Comparison of ENCODE assay signal across 9 cellular contexts in genomic region chr17:42519546-42520444, GRCh38. TPM values are rescaled to one million over a fixed set of nuclear protein-coding genes. Genes with fewer than 3 reads are reported as not detected.
DNase-seq lines count a peak whose midpoint lies in the region; ATAC-seq, FAIRE-seq and TF ChIP-seq lines count a peak whose summit lies in the region.
"Had no signal": no experiment of that assay in that cellular context is flagged by ENCODE, and none has a peak within 500 bp of the region (broad histone marks: within the 10 kb centered on the region; RNA-seq: fewer than 3 reads in every experiment).

No MANE protein-coding gene starts in this region.

- H3K36me3 Mint-ChIP-seq in natural killer cell, result no peaks in the 10 kb centered on the region

- 39% methylated on average over 12 of the region's 12 CpGs for WGBS in HepG2 (ENCODE audit: low lambda C conversion rate)

- H3K4me3 Mint-ChIP-seq in natural killer cell, result no peak overlapping the region
- H3K4me3 Mint-ChIP-seq: activated naive CD8-positive, alpha-beta T cell had no signal

- no peaks in the 10 kb centered on the region for H3K9me3 Mint-ChIP-seq in natural killer cell

- in situ Hi-C loops in HepG2 (cut with HindIII; ENCODE audit: extremely low pct_ligation_motif_present, low pct_unique_long_range_greater_than_20kb), result loop anchor here (5.0 kb wide), 2 partner anchors 97 to 197 kb away; partner anchors contain the start of gene CAVIN1

- H3K27me3 Mint-ChIP-seq in natural killer cell (ENCODE audit: low read depth in 2 of 2), result peaks cover 24 to 26% of the 10 kb centered on the region in 2 donors
- H3K27me3 Mint-ChIP-seq: activated naive CD8-positive, alpha-beta T cell had no signal

- TF ChIP-seq EP300 in HepG2 (IDR thresholded peaks at IDR 0.05; ENCODE audit: low read depth in 2 of 2, low read length in 2 of 2) (peak; percentile 19 to 29; a peak in 3 of 4 replicates), HepG2 (CRISPR knock-in tag; IDR thresholded peaks at IDR 0.05; ENCODE audit: borderline replicate concordance) (no peak; the same call in 1 of the 2 replicates)

- H3K27ac ChIP-seq in HepG2 (ENCODE audit: extremely low read length, insufficient read depth, low read length) (peak overlapping the region; percentile 70), temporal lobe (ENCODE audit: low read depth, low read length) (peak overlapping the region; percentile 92)

- no peak for TF ChIP-seq POLR2A in HepG2 (IDR thresholded peaks at IDR 0.05; ENCODE audit: insufficient read depth in 1 of 2, low read depth in 2 of 2, low read length in 2 of 2)

- H3K9ac ChIP-seq in HepG2 (ENCODE audit: insufficient read depth, low read depth, low read length), result peak overlapping the region; percentile 54

- H3K4me2 ChIP-seq in HepG2 (ENCODE audit: low read depth, low read length), result peak overlapping the region; percentile 53

- TF ChIP-seq CTCF in AG04449 (IDR thresholded peaks at IDR 0.05; ENCODE audit: insufficient read depth, low read length, missing control alignments), result peak; percentile 4
- TF ChIP-seq CTCF in HepG2 (CRISPR knock-in tag; IDR thresholded peaks at IDR 0.05), result no peak
- no peak for TF ChIP-seq CTCF in natural killer cell (IDR thresholded peaks at IDR 0.05)

- no peak overlapping the region for H2AFZ ChIP-seq in HepG2 (ENCODE audit: low read length)

- CTCF ChIA-PET in AG04449 (lab: Yijun Ruan, JAX) (interaction anchor here (1.0 to 7.7 kb wide), 17 partner anchors 7 to 207 kb away, joined by 3 to 83 read pairs (median 7); partner anchors contain the start of gene CAVIN1), HepG2 (lab: Yijun Ruan, JAX; ENCODE audit: low intra/inter-chr PET ratio, low total read pairs) (interaction anchor here (1.4 kb wide), 1 partner anchor 58 kb away, joined by 3 read pairs; the partner anchor contains the start of gene PSMC3IP)

- H3K4me1 Mint-ChIP-seq in natural killer cell, result peaks cover 6 to 12% of the 10 kb centered on the region in 2 donors

- H3K4me3 ChIP-seq in AG04449 (ENCODE audit: low read depth, low read length) (no peak overlapping the region), HepG2 (replicated peaks in 1 of 3; ENCODE audit: insufficient read depth in 1 of 3, low read depth in 2 of 3, low read length in 3 of 3) (no peak overlapping the region)

- FAIRE-seq in HepG2 (lab: Jason Lieb, UNC), result peak; percentile 51

- peak; percentile 98 for DNase-seq in AG04449 (ENCODE audit: low read depth, low spot score)
- DNase-seq in NCI-H446 treated with DMSO at 0.1 percent for 48 hours (lab: John Stamatoyannopoulos, UW), result peak; percentile 48
- DNase-seq in dermis microvascular lymphatic vessel endothelial cell (ENCODE audit: low read depth in 2 of 2), result peak; percentile 87 to 95
- DNase-seq in HepG2 (ENCODE audit: low spot score), result peak; percentile 90
- DNase-seq in NCI-H774 (lab: John Stamatoyannopoulos, UW), result no peak
- no peak for DNase-seq in activated CD4-positive, CD25-positive, alpha-beta regulatory T cell treated with anti-CD3 and anti-CD28 coated beads, Interleukin-2, amount 50 U/mL, for 72 hours
- DNase-seq in natural killer cell, result no peak

- no peaks in the 10 kb centered on the region for H3K79me2 ChIP-seq in HepG2 (ENCODE audit: insufficient read depth, low read length)

- POLR2A ChIA-PET in AG04449 (lab: Yijun Ruan, JAX) (interaction anchor here (0.6 to 4.9 kb wide), 15 partner anchors 10 to 244 kb away, joined by 3 to 121 read pairs (median 4); partner anchors contain the start of genes CAVIN1, NAGLU and STAT3), HepG2 (lab: Yijun Ruan, JAX) (interaction anchor here (0.9 to 4.3 kb wide), 19 partner anchors 8 to 271 kb away, joined by 3 to 52 read pairs (median 5); partner anchors contain the start of genes CAVIN1, NAGLU, RETREG3 and STAT3)

- H3K9me3 ChIP-seq in HepG2 (ENCODE audit: low read length), result no peaks in the 10 kb centered on the region

- peaks cover 9 to 11% of the 10 kb centered on the region in 2 experiments; a peak in 4 of 5 replicates for H3K36me3 ChIP-seq in HepG2 (replicated peaks in 1 of 2; ENCODE audit: control insufficient read depth in 1 of 2, insufficient read depth in 2 of 2, low read length in 2 of 2)

- H4K20me1 ChIP-seq in HepG2 (ENCODE audit: insufficient read depth, low read length), result no peaks in the 10 kb centered on the region

- H3K27ac Mint-ChIP-seq in natural killer cell, result no peak overlapping the region
- H3K27ac Mint-ChIP-seq: activated naive CD8-positive, alpha-beta T cell had no signal

- no peaks in the 10 kb centered on the region for H3K27me3 ChIP-seq in HepG2 (ENCODE audit: control insufficient read depth in 1 of 2, insufficient read depth in 2 of 2, low read length in 2 of 2)

- BruUV-seq in HepG2 (replicated peaks; lab: Mats Ljungman, UMichigan), result no TSS peak

- no peak for TF ChIP-seq RAD21 in HepG2 (CRISPR knock-in tag; IDR thresholded peaks at IDR 0.05)

- H3K4me1 ChIP-seq in HepG2 (ENCODE audit: insufficient read depth, low read length), result peaks cover 72% of the 10 kb centered on the region

- ATAC-seq in HepG2 (peak; percentile 63), natural killer cell (no peak)

- intact Hi-C loops in HepG2 (cut with micrococcal nuclease; ENCODE audit: unreplicated experiment) (no loop called here), natural killer cell (cut with micrococcal nuclease) (no loop called here)

RNA-seq across cellular contexts. Expression of gene NAGLU, which starts 16.2 kb away (rescaled TPM):
- total RNA-seq in dermis microvascular lymphatic vessel endothelial cell, result 19.3 and 42.9 TPM in 2 replicates
- total RNA-seq in HepG2 (2016; rRNA removed; fragmentation: Illumina TruSeq; extraction: Trizol), result 13.1 and 40.1 TPM in 2 replicates
- total RNA-seq in HepG2 (2016; cell fraction: cytosol; rRNA removed; fragmentation: Illumina TruSeq; extraction: Trizol; ENCODE audit: low read depth), result 11.7 and 11.8 TPM in 2 replicates
- 11.6 and 40.3 TPM in 2 replicates for total RNA-seq in HepG2 (2016; cell fraction: insoluble cytoplasmic fraction; rRNA removed; fragmentation: Illumina TruSeq; extraction: Trizol)
- total RNA-seq in HepG2 (2016; cell fraction: membrane; rRNA removed; fragmentation: Illumina TruSeq; extraction: Trizol), result 16.4 and 17.9 TPM in 2 replicates
- 46.8 and 52.2 TPM in 2 replicates for total RNA-seq in HepG2 (2016; cell fraction: nucleus; rRNA removed; fragmentation: Illumina TruSeq; extraction: Trizol)
- polyA plus RNA-seq in HepG2 (2011; rRNA removed), result 28.2 and 29.4 TPM in 2 replicates
- polyA plus RNA-seq in HepG2 (2011; cell fraction: cytosol; rRNA removed), result 19.2 and 36.3 TPM in 2 replicates
- polyA plus RNA-seq in HepG2 (2011; cell fraction: nucleus; rRNA removed), result 76.6 and 98.9 TPM in 2 replicates
- polyA plus RNA-seq in HepG2 (2012), result 20.7 and 21.0 TPM in 2 replicates
- 8.0 and 8.6 TPM in 2 replicates for polyA plus RNA-seq in HepG2 (2016; cell fraction: cytosol; fragmentation: Illumina TruSeq; extraction: Trizol; ENCODE audit: low read depth)
- 12.0 and 16.4 TPM in 2 replicates for polyA plus RNA-seq in HepG2 (2016; cell fraction: insoluble cytoplasmic fraction; fragmentation: Illumina TruSeq; extraction: Trizol; ENCODE audit: low read depth)
- polyA plus RNA-seq in HepG2 (2016; cell fraction: membrane; fragmentation: Illumina TruSeq; extraction: Trizol; ENCODE audit: low read depth), result 11.8 and 12.2 TPM in 2 replicates
- 83.1 and 85.8 TPM in 2 replicates for polyA plus RNA-seq in HepG2 (2016; cell fraction: nucleus; fragmentation: Illumina TruSeq; extraction: Trizol; ENCODE audit: insufficient read depth, low read depth)
- 23.9 and 52.5 TPM in 2 replicates for polyA minus RNA-seq in HepG2 (2011; rRNA and poly(A)+ RNA removed; ENCODE audit: low replicate concordance)
- polyA minus RNA-seq in HepG2 (2011; cell fraction: cytosol; rRNA and poly(A)+ RNA removed), result 17.1 and 17.5 TPM in 2 replicates
- 31.7 and 32.4 TPM in 2 replicates for polyA minus RNA-seq in HepG2 (2011; cell fraction: nucleus; rRNA and poly(A)+ RNA removed)
- total RNA-seq in temporal lobe, result 8.1 TPM
- total RNA-seq in natural killer cell, result 10 to 100 TPM; 34.8 to 44.3 (median 36.4) TPM

RNA-seq across cellular contexts. Expression of gene HSD17B1, which starts 32.9 kb away (rescaled TPM):
- total RNA-seq in dermis microvascular lymphatic vessel endothelial cell (0.38 and 0.39 TPM in 2 replicates), HepG2 (2016; rRNA removed; fragmentation: Illumina TruSeq; extraction: Trizol) (0.77 and 0.93 TPM in 2 replicates), temporal lobe (0.98 TPM), natural killer cell (1 to 10 TPM in 2 of 3 donors, under 1 TPM in 1; 0.68 to 1.6 (median 1.2) TPM)
- 0.88 and 1.6 TPM in 2 replicates for total RNA-seq in HepG2 (2016; cell fraction: cytosol; rRNA removed; fragmentation: Illumina TruSeq; extraction: Trizol; ENCODE audit: low read depth)
- total RNA-seq in HepG2 (2016; cell fraction: insoluble cytoplasmic fraction; rRNA removed; fragmentation: Illumina TruSeq; extraction: Trizol), result 1.00 and 1.1 TPM in 2 replicates
- total RNA-seq in HepG2 (2016; cell fraction: membrane; rRNA removed; fragmentation: Illumina TruSeq; extraction: Trizol), result 0.71 and 0.90 TPM in 2 replicates
- 0.53 and 1.1 TPM in 2 replicates for total RNA-seq in HepG2 (2016; cell fraction: nucleus; rRNA removed; fragmentation: Illumina TruSeq; extraction: Trizol)
- polyA plus RNA-seq in HepG2 (2011; rRNA removed), result 0.34 and 0.54 TPM in 2 replicates
- 0.22 and 0.75 TPM in 2 replicates for polyA plus RNA-seq in HepG2 (2011; cell fraction: cytosol; rRNA removed)
- polyA plus RNA-seq in HepG2 (2011; cell fraction: nucleus; rRNA removed), result 2.1 and 2.9 TPM in 2 replicates
- 3.1 and 4.6 TPM in 2 replicates for polyA plus RNA-seq in HepG2 (2012)
- polyA plus RNA-seq in HepG2 (2016; cell fraction: cytosol; fragmentation: Illumina TruSeq; extraction: Trizol; ENCODE audit: low read depth), result 0.66 and 0.93 TPM in 2 replicates
- 0.40 and 0.55 TPM in 2 replicates for polyA plus RNA-seq in HepG2 (2016; cell fraction: insoluble cytoplasmic fraction; fragmentation: Illumina TruSeq; extraction: Trizol; ENCODE audit: low read depth)
- polyA plus RNA-seq in HepG2 (2016; cell fraction: membrane; fragmentation: Illumina TruSeq; extraction: Trizol; ENCODE audit: low read depth), result 0.49 TPM in 2 replicates
- 1.3 and 1.4 TPM in 2 replicates for polyA plus RNA-seq in HepG2 (2016; cell fraction: nucleus; fragmentation: Illumina TruSeq; extraction: Trizol; ENCODE audit: insufficient read depth, low read depth)
- polyA minus RNA-seq in HepG2 (2011; rRNA and poly(A)+ RNA removed; ENCODE audit: low replicate concordance), result 0.94 and 1.4 TPM in 2 replicates
- polyA minus RNA-seq in HepG2 (2011; cell fraction: cytosol; rRNA and poly(A)+ RNA removed), result 0.62 and 0.89 TPM in 2 replicates
- polyA minus RNA-seq in HepG2 (2011; cell fraction: nucleus; rRNA and poly(A)+ RNA removed), result 1.2 and 1.3 TPM in 2 replicates

RNA-seq across cellular contexts. Expression of gene COASY, which starts 42.2 kb away (rescaled TPM):
- total RNA-seq in dermis microvascular lymphatic vessel endothelial cell (9.1 and 12.8 TPM in 2 replicates), HepG2 (2016; rRNA removed; fragmentation: Illumina TruSeq; extraction: Trizol) (90.7 and 115 TPM in 2 replicates), temporal lobe (7.1 TPM), natural killer cell (10 to 100 TPM; 61.1 to 67.8 (median 62.3) TPM)
- total RNA-seq in HepG2 (2016; cell fraction: cytosol; rRNA removed; fragmentation: Illumina TruSeq; extraction: Trizol; ENCODE audit: low read depth), result 22.2 and 24.7 TPM in 2 replicates
- total RNA-seq in HepG2 (2016; cell fraction: insoluble cytoplasmic fraction; rRNA removed; fragmentation: Illumina TruSeq; extraction: Trizol), result 99.1 and 105 TPM in 2 replicates
- 64.5 and 68.5 TPM in 2 replicates for total RNA-seq in HepG2 (2016; cell fraction: membrane; rRNA removed; fragmentation: Illumina TruSeq; extraction: Trizol)
- total RNA-seq in HepG2 (2016; cell fraction: nucleus; rRNA removed; fragmentation: Illumina TruSeq; extraction: Trizol), result 102 and 126 TPM in 2 replicates
- 125 and 158 TPM in 2 replicates for polyA plus RNA-seq in HepG2 (2011; rRNA removed)
- polyA plus RNA-seq in HepG2 (2011; cell fraction: cytosol; rRNA removed), result 60.6 and 76.3 TPM in 2 replicates
- polyA plus RNA-seq in HepG2 (2011; cell fraction: nucleus; rRNA removed), result 464 and 551 TPM in 2 replicates
- polyA plus RNA-seq in HepG2 (2012), result 189 and 231 TPM in 2 replicates
- 24.2 and 25.6 TPM in 2 replicates for polyA plus RNA-seq in HepG2 (2016; cell fraction: cytosol; fragmentation: Illumina TruSeq; extraction: Trizol; ENCODE audit: low read depth)
- 120 and 149 TPM in 2 replicates for polyA plus RNA-seq in HepG2 (2016; cell fraction: insoluble cytoplasmic fraction; fragmentation: Illumina TruSeq; extraction: Trizol; ENCODE audit: low read depth)
- polyA plus RNA-seq in HepG2 (2016; cell fraction: membrane; fragmentation: Illumina TruSeq; extraction: Trizol; ENCODE audit: low read depth), result 59.9 and 61.3 TPM in 2 replicates
- 256 and 260 TPM in 2 replicates for polyA plus RNA-seq in HepG2 (2016; cell fraction: nucleus; fragmentation: Illumina TruSeq; extraction: Trizol; ENCODE audit: insufficient read depth, low read depth)
- polyA minus RNA-seq in HepG2 (2011; rRNA and poly(A)+ RNA removed; ENCODE audit: low replicate concordance), result 127 and 141 TPM in 2 replicates
- 69.1 and 69.4 TPM in 2 replicates for polyA minus RNA-seq in HepG2 (2011; cell fraction: cytosol; rRNA and poly(A)+ RNA removed)
- 69.1 and 80.1 TPM in 2 replicates for polyA minus RNA-seq in HepG2 (2011; cell fraction: nucleus; rRNA and poly(A)+ RNA removed)

RNA-seq across cellular contexts. Expression of gene MLX, which starts 47.1 kb away (rescaled TPM):
- total RNA-seq in dermis microvascular lymphatic vessel endothelial cell (25.4 and 34.6 TPM in 2 replicates), HepG2 (2016; rRNA removed; fragmentation: Illumina TruSeq; extraction: Trizol) (38.9 and 40.2 TPM in 2 replicates), temporal lobe (14.8 TPM), natural killer cell (10 to 100 TPM; 38.9 to 58.2 (median 42.6) TPM)
- total RNA-seq in HepG2 (2016; cell fraction: cytosol; rRNA removed; fragmentation: Illumina TruSeq; extraction: Trizol; ENCODE audit: low read depth), result 28.0 and 30.5 TPM in 2 replicates
- total RNA-seq in HepG2 (2016; cell fraction: insoluble cytoplasmic fraction; rRNA removed; fragmentation: Illumina TruSeq; extraction: Trizol), result 37.2 and 39.5 TPM in 2 replicates
- 34.6 and 39.3 TPM in 2 replicates for total RNA-seq in HepG2 (2016; cell fraction: membrane; rRNA removed; fragmentation: Illumina TruSeq; extraction: Trizol)
- total RNA-seq in HepG2 (2016; cell fraction: nucleus; rRNA removed; fragmentation: Illumina TruSeq; extraction: Trizol), result 34.5 and 44.1 TPM in 2 replicates
- polyA plus RNA-seq in HepG2 (2011; rRNA removed), result 74.4 and 85.4 TPM in 2 replicates
- 53.2 and 55.1 TPM in 2 replicates for polyA plus RNA-seq in HepG2 (2011; cell fraction: cytosol; rRNA removed)
- polyA plus RNA-seq in HepG2 (2011; cell fraction: nucleus; rRNA removed), result 173 and 195 TPM in 2 replicates
- polyA plus RNA-seq in HepG2 (2012), result 41.9 and 49.7 TPM in 2 replicates
- polyA plus RNA-seq in HepG2 (2016; cell fraction: cytosol; fragmentation: Illumina TruSeq; extraction: Trizol; ENCODE audit: low read depth), result 14.9 and 18.6 TPM in 2 replicates
- 55.1 and 57.7 TPM in 2 replicates for polyA plus RNA-seq in HepG2 (2016; cell fraction: insoluble cytoplasmic fraction; fragmentation: Illumina TruSeq; extraction: Trizol; ENCODE audit: low read depth)
- 24.6 and 25.0 TPM in 2 replicates for polyA plus RNA-seq in HepG2 (2016; cell fraction: membrane; fragmentation: Illumina TruSeq; extraction: Trizol; ENCODE audit: low read depth)
- polyA plus RNA-seq in HepG2 (2016; cell fraction: nucleus; fragmentation: Illumina TruSeq; extraction: Trizol; ENCODE audit: insufficient read depth, low read depth), result 99.9 and 109 TPM in 2 replicates
- 81.6 and 104 TPM in 2 replicates for polyA minus RNA-seq in HepG2 (2011; rRNA and poly(A)+ RNA removed; ENCODE audit: low replicate concordance)
- polyA minus RNA-seq in HepG2 (2011; cell fraction: cytosol; rRNA and poly(A)+ RNA removed), result 29.7 and 33.3 TPM in 2 replicates
- polyA minus RNA-seq in HepG2 (2011; cell fraction: nucleus; rRNA and poly(A)+ RNA removed), result 50.6 and 76.5 TPM in 2 replicates

RNA-seq across cellular contexts. Expression of gene PSMC3IP, which starts 57.7 kb away (rescaled TPM):
- total RNA-seq in dermis microvascular lymphatic vessel endothelial cell (2.3 and 2.8 TPM in 2 replicates), HepG2 (2016; rRNA removed; fragmentation: Illumina TruSeq; extraction: Trizol) (20.1 and 22.4 TPM in 2 replicates), temporal lobe (3.7 TPM), natural killer cell (1 to 10 TPM; 5.0 to 6.2 (median 5.7) TPM)
- 25.7 and 27.1 TPM in 2 replicates for total RNA-seq in HepG2 (2016; cell fraction: cytosol; rRNA removed; fragmentation: Illumina TruSeq; extraction: Trizol; ENCODE audit: low read depth)
- 19.5 and 23.7 TPM in 2 replicates for total RNA-seq in HepG2 (2016; cell fraction: insoluble cytoplasmic fraction; rRNA removed; fragmentation: Illumina TruSeq; extraction: Trizol)
- total RNA-seq in HepG2 (2016; cell fraction: membrane; rRNA removed; fragmentation: Illumina TruSeq; extraction: Trizol), result 36.3 and 38.4 TPM in 2 replicates
- 19.9 and 24.0 TPM in 2 replicates for total RNA-seq in HepG2 (2016; cell fraction: nucleus; rRNA removed; fragmentation: Illumina TruSeq; extraction: Trizol)
- 5.5 and 6.5 TPM in 2 replicates for polyA plus RNA-seq in HepG2 (2011; rRNA removed)
- polyA plus RNA-seq in HepG2 (2011; cell fraction: cytosol; rRNA removed), result 3.1 and 3.3 TPM in 2 replicates
- 15.1 and 18.7 TPM in 2 replicates for polyA plus RNA-seq in HepG2 (2011; cell fraction: nucleus; rRNA removed)
- 6.5 and 8.5 TPM in 2 replicates for polyA plus RNA-seq in HepG2 (2012)
- 36.9 and 41.0 TPM in 2 replicates for polyA plus RNA-seq in HepG2 (2016; cell fraction: cytosol; fragmentation: Illumina TruSeq; extraction: Trizol; ENCODE audit: low read depth)
- polyA plus RNA-seq in HepG2 (2016; cell fraction: insoluble cytoplasmic fraction; fragmentation: Illumina TruSeq; extraction: Trizol; ENCODE audit: low read depth), result 31.0 and 31.1 TPM in 2 replicates
- polyA plus RNA-seq in HepG2 (2016; cell fraction: membrane; fragmentation: Illumina TruSeq; extraction: Trizol; ENCODE audit: low read depth), result 41.0 and 42.1 TPM in 2 replicates
- polyA plus RNA-seq in HepG2 (2016; cell fraction: nucleus; fragmentation: Illumina TruSeq; extraction: Trizol; ENCODE audit: insufficient read depth, low read depth), result 56.5 and 60.1 TPM in 2 replicates
- 2.7 and 15.4 TPM in 2 replicates for polyA minus RNA-seq in HepG2 (2011; rRNA and poly(A)+ RNA removed; ENCODE audit: low replicate concordance)
- 1.6 and 2.4 TPM in 2 replicates for polyA minus RNA-seq in HepG2 (2011; cell fraction: cytosol; rRNA and poly(A)+ RNA removed)
- polyA minus RNA-seq in HepG2 (2011; cell fraction: nucleus; rRNA and poly(A)+ RNA removed), result 9.1 and 9.4 TPM in 2 replicates

Comparison
In these comparisons a context has a peak if more than half of its experiments do, and no peak if none do; other contexts are left out.
1. DNase-seq: peak in AG04449 (single experiment), NCI-H446 treated with DMSO at 0.1 percent for 48 hours (single experiment), dermis microvascular lymphatic vessel endothelial cell (2 of 2) and HepG2 (single experiment); none in NCI-H774 (single experiment), activated CD4-positive, CD25-positive, alpha-beta regulatory T cell treated with anti-CD3 and anti-CD28 coated beads, Interleukin-2, amount 50 U/mL, for 72 hours (single experiment) and natural killer cell (single experiment).